In the genomic region with DNA sequence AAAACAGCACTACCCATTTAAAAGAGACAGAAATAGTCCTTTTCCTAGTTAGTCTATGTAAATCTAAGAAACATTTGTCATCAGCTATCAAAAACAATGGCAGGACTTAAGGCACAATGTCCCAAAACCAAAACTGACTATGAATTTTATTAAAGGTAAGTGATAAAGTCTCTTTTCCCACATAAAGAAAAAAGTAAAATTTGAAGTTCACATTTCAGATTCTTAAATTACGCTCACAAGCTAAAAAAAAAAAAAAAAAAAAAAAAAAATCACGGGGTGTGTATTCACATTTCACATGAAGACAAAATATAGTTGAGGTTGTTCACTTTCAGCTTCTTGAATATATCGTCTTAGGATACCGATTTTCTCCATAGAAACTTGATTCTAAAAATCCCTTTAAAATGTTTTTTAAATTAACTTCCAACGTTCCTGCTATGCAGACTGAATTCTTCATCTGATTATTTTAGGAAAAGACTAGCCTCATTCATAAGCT, we compare ENCODE assay signal across 9 cellular contexts. TPM values are rescaled to one million over a fixed set of nuclear protein-coding genes. Genes with fewer than 3 reads are reported as not detected.
DNase-seq lines count a peak whose midpoint lies in the region; ATAC-seq and TF ChIP-seq lines count a peak whose summit lies in the region.
"Had no signal": no experiment of that assay in that cellular context is flagged by ENCODE, and none has a peak within 500 bp of the region (broad histone marks: within the 10 kb centered on the region; RNA-seq: fewer than 3 reads in every experiment).

No MANE protein-coding gene starts in this region.

- peak overlapping the region; percentile 8 to 99 (median 96) for H3K27ac ChIP-seq in heart right ventricle
- no peak overlapping the region for H3K27ac ChIP-seq in aorta (ENCODE audit: low read depth in 1 of 2, low read length in 2 of 2)

- POLR2A ChIA-PET in MCF 10A (lab: Yijun Ruan, JAX): interaction anchor here (0.6 to 8.7 kb wide), 23 partner anchors 8 to 758 kb away, joined by 3 to 200 read pairs (median 5); a partner anchor contains a TSS

- ATAC-seq in heart right ventricle (no peak), aorta (ENCODE audit: low FRiP score) (no peak)

- H3K4me3 Mint-ChIP-seq in MCF 10A (ENCODE audit: unreplicated experiment) (peak overlapping the region; percentile 85), mesothelial cell of epicardium (peak overlapping the region; percentile 98)

- 3 to 5% methylated on average over 5 of the region's 5 CpGs for WGBS in heart right ventricle, 2 donors
- 0% methylated on average over 5 of the region's 5 CpGs for WGBS in aorta, 2 donors

- H3K27ac Mint-ChIP-seq in MCF 10A (ENCODE audit: low read depth, unreplicated experiment) (peak overlapping the region; percentile 92), mesothelial cell of epicardium (peak overlapping the region; percentile 99)

- no peaks in the 10 kb centered on the region for H3K27me3 ChIP-seq in heart right ventricle
- H3K27me3 ChIP-seq in aorta (ENCODE audit: control insufficient read depth in 1 of 2, insufficient read depth in 2 of 2, low read length in 1 of 2): no peaks in the 10 kb centered on the region

- H3K9me3 ChIP-seq in heart right ventricle (no peaks in the 10 kb centered on the region), aorta (ENCODE audit: control insufficient read depth, low read length) (no peaks in the 10 kb centered on the region)

- H3K4me1 Mint-ChIP-seq in MCF 10A (ENCODE audit: insufficient read depth, unreplicated experiment) (no peaks in the 10 kb centered on the region), mesothelial cell of epicardium (peaks cover 35% of the 10 kb centered on the region)

- H3K4me3 ChIP-seq in heart right ventricle (peak overlapping the region; percentile 76 to 92 (median 85)), aorta (ENCODE audit: low read length in 2 of 2) (peak overlapping the region; percentile 76 to 87)

- DNase-seq in heart right ventricle: no peak
- no peak for DNase-seq in cardiac septum (ENCODE audit: low spot score)
- DNase-seq in MCF 10A (ENCODE audit: unreplicated experiment): no peak
- DNase-seq in mesothelial cell of epicardium (ENCODE audit: low spot score in 2 of 2, unreplicated experiment in 2 of 2): no peak
- DNase-seq in aorta: no peak
- DNase-seq in NCI-H1436 treated with DMSO at 0.1 percent for 48 hours (lab: John Stamatoyannopoulos, UW): no peak
- no peak for DNase-seq in NCI-H774 (lab: John Stamatoyannopoulos, UW)
- no peak for DNase-seq in NAMALWA (ENCODE audit: low spot score)
- DNase-seq: NCI-H1694 had no signal

- H3K36me3 ChIP-seq in heart right ventricle (peaks cover 0 to 12% (median 0%) of the 10 kb centered on the region in 9 donors), aorta (ENCODE audit: control insufficient read depth in 1 of 2, insufficient read depth in 2 of 2, low read length in 1 of 2) (no peaks in the 10 kb centered on the region)

- H3K4me1 ChIP-seq in heart right ventricle: peaks cover 0 to 61% (median 43%) of the 10 kb centered on the region in 9 donors
- H3K4me1 ChIP-seq in aorta (ENCODE audit: control insufficient read depth in 1 of 2, insufficient read depth in 2 of 2, low read length in 2 of 2): peaks cover 0 to 2% of the 10 kb centered on the region in 2 donors

- TF ChIP-seq CTCF in heart right ventricle (IDR thresholded peaks at IDR 0.05) (no peak), MCF 10A (IDR thresholded peaks at IDR 0.05; ENCODE audit: unreplicated experiment) (no peak), mesothelial cell of epicardium (IDR thresholded peaks at IDR 0.05; ENCODE audit: unreplicated experiment) (no peak)

- H3K9me3 Mint-ChIP-seq in MCF 10A (ENCODE audit: unreplicated experiment): no peaks in the 10 kb centered on the region
- no peaks in the 10 kb centered on the region for H3K9me3 Mint-ChIP-seq in mesothelial cell of epicardium

- BruUV-seq in MCF 10A (replicated peaks; lab: Mats Ljungman, UMichigan): no TSS peak

- H3K27me3 Mint-ChIP-seq in MCF 10A (ENCODE audit: insufficient read depth, unreplicated experiment) (no peaks in the 10 kb centered on the region), mesothelial cell of epicardium (ENCODE audit: low read depth) (no peaks in the 10 kb centered on the region)

- CTCF ChIA-PET in MCF 10A (lab: Yijun Ruan, JAX): interaction anchor here (0.6 to 5.6 kb wide), 12 partner anchors 11 to 1886 kb away, joined by 3 to 66 read pairs (median 4); a partner anchor contains a TSS

- H3K36me3 Mint-ChIP-seq in MCF 10A (ENCODE audit: insufficient read depth, unreplicated experiment) (peaks cover 11% of the 10 kb centered on the region), mesothelial cell of epicardium (peaks cover 3% of the 10 kb centered on the region)

- intact Hi-C loops in heart right ventricle (cut with DNase I): loop anchor here in 7 of 10 donors (5.0 to 10.0 kb wide), 4 partner anchors 60 to 70 kb away; a partner anchor contains a TSS
- intact Hi-C loops in cardiac septum (cut with DNase I): no loop called here
- intact Hi-C loops in MCF 10A (cut with micrococcal nuclease): loop anchor here (5.0 kb wide), 1 partner anchor 37 kb away; no protein-coding TSS in a partner anchor
- intact Hi-C loops in aorta (cut with DNase I): loop anchor here (5.0 to 10.0 kb wide), 2 partner anchors 70 to 72 kb away; a partner anchor contains a TSS

RNA-seq across cellular contexts. Expression of a gene that starts 1.6 kb away (rescaled TPM):
- total RNA-seq in heart right ventricle: 10 to 100 TPM; 44.4 to 67.3 (median 51.5) TPM
- 10 to 100 TPM; 17.3 to 20.8 TPM for polyA plus RNA-seq in heart right ventricle
- total RNA-seq in cardiac septum: 54.8 TPM
- total RNA-seq in MCF 10A (2022): 23.9 and 25.2 TPM in 2 replicates
- 103 to 111 TPM (median 105 TPM) in 3 replicates for total RNA-seq in mesothelial cell of epicardium
- 10 to 100 TPM; 43.5 to 72.5 TPM for total RNA-seq in aorta
- 10 to 100 TPM; 10.6 to 13.8 TPM for polyA plus RNA-seq in aorta

RNA-seq across cellular contexts. Expression of a gene that starts 15.2 kb away (rescaled TPM):
- total RNA-seq in heart right ventricle (1 to 10 TPM; 1.8 to 5.2 (median 4.0) TPM), cardiac septum (2.4 TPM), MCF 10A (2022) (1.7 and 1.8 TPM in 2 replicates), mesothelial cell of epicardium (3.5 to 4.4 TPM (median 3.7 TPM) in 3 replicates), aorta (1 to 10 TPM; 1.1 to 1.7 TPM)
- polyA plus RNA-seq in heart right ventricle (10 to 100 TPM in 1 of 2 donors, 1 to 10 TPM in 1; 1.4 to 11.0 TPM), aorta (1 to 10 TPM; 2.4 to 3.6 TPM)

Comparison
In these comparisons a context has a peak if more than half of its experiments do, and no peak if none do; other contexts are left out.
1. H3K27ac ChIP-seq: peak in heart right ventricle (10 of 10); none in aorta (0 of 2).